Comparison of ENCODE assay signal across 9 cellular contexts in the genomic region with DNA sequence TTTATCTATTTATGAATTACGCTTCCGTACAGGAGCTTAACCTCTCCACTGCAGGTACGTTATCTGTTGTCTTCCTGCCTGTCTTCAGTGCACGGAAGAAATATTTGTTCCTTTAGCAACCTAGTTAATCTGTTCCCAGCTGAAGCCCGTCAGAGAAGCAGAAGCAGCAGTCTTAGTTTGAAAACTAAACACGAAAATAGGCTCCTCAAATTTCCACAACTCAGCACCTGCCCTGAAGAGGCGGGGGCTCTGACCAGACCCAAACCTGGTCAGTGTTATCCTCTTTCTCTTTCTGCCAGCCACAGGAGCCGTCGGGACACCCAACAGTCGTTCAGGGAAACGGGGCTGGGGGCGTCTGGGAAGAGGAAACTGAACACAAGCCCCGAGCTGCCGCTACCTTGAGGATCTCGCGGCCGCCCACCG. TPM values are rescaled to one million over a fixed set of nuclear protein-coding genes. Genes with fewer than 3 reads are reported as not detected.
DNase-seq lines count a peak whose midpoint lies in the region; ATAC-seq, FAIRE-seq and TF ChIP-seq lines count a peak whose summit lies in the region.
"Had no signal": no experiment of that assay in that cellular context is flagged by ENCODE, and none has a peak within 500 bp of the region (broad histone marks: within the 10 kb centered on the region; RNA-seq: fewer than 3 reads in every experiment).

No MANE protein-coding gene starts in this region.

- peak overlapping the region; percentile 93 to 99 (median 98) for H3K4me3 Mint-ChIP-seq in naive B cell

- FAIRE-seq in HTR-8/SVneo (lab: Jason Lieb, UNC), result no peak
- FAIRE-seq: colon had no signal

- ATAC-seq in HG02571 (IDR thresholded peaks at IDR 0.05; ENCODE audit: unreplicated experiment), result peak; percentile 3
- no peak for ATAC-seq in naive B cell (ENCODE audit: low read depth in 2 of 2)

- peaks cover 14 to 15% of the 10 kb centered on the region in 2 donors for H3K36me3 Mint-ChIP-seq in naive B cell

- peak overlapping the region; percentile 97 to 99 (median 99) for H3K27ac Mint-ChIP-seq in naive B cell

- H3K9me3 Mint-ChIP-seq in naive B cell, result no peaks in the 10 kb centered on the region

- H3K27me3 Mint-ChIP-seq in naive B cell, result no peaks in the 10 kb centered on the region

- peak; percentile 6 for DNase-seq in NCI-H2107 treated with DMSO at 0.1 percent for 48 hours (lab: John Stamatoyannopoulos, UW; ENCODE audit: unreplicated experiment)
- DNase-seq in NCI-H2107 (lab: John Stamatoyannopoulos, UW), result no peak
- DNase-seq in NCI-H510A (lab: John Stamatoyannopoulos, UW), result peak; percentile 25
- DNase-seq in choroid plexus epithelial cell (ENCODE audit: low read depth), result peak; percentile 51
- no peak for DNase-seq in naive B cell
- no peak for DNase-seq in glomerular visceral epithelial cell (ENCODE audit: extremely low spot score)
- DNase-seq in HTR-8/SVneo (ENCODE audit: insufficient read length, low spot score), result no peak

- TF ChIP-seq CTCF in choroid plexus epithelial cell (conservative IDR thresholded peaks at IDR 0.05; ENCODE audit: low read depth, low read length), result no peak

- H3K4me3 ChIP-seq in choroid plexus epithelial cell (ENCODE audit: low read depth, low read length), result peak overlapping the region; percentile 72

- peaks cover 19 to 32% (median 25%) of the 10 kb centered on the region in 3 donors for H3K4me1 Mint-ChIP-seq in naive B cell

RNA-seq across cellular contexts. Expression of gene NUDCD2, which starts 0.4 kb away (rescaled TPM):
- 10 to 100 TPM; 36.9 to 48.6 (median 42.7) TPM for polyA plus RNA-seq in naive B cell (ENCODE audit: low read depth in 6 of 6)

RNA-seq across cellular contexts. Expression of gene HMMR, which starts 1.0 kb away (rescaled TPM):
- polyA plus RNA-seq in naive B cell (ENCODE audit: low read depth in 6 of 6), result 1 to 10 TPM in 2 of 6 donors, under 1 TPM in 3, not detected in 1; 0.38 to 1.3 (median 0.92) TPM

RNA-seq across cellular contexts. Expression of gene CCNG1, which starts 22.1 kb away (rescaled TPM):
- polyA plus RNA-seq in naive B cell (ENCODE audit: low read depth in 6 of 6), result 100 to 1,000 TPM in 2 of 6 donors, 10 to 100 TPM in 4; 71.2 to 148 (median 94.1) TPM

RNA-seq across cellular contexts. Expression of gene MAT2B, which starts 45.9 kb away (rescaled TPM):
- 100 to 1,000 TPM; 282 to 501 (median 341) TPM for polyA plus RNA-seq in naive B cell (ENCODE audit: low read depth in 6 of 6)

Comparison
In these comparisons a context has a peak if more than half of its experiments do, and no peak if none do; other contexts are left out.
1. DNase-seq: peak in NCI-H2107 treated with DMSO at 0.1 percent for 48 hours (single experiment), NCI-H510A (single experiment) and choroid plexus epithelial cell (single experiment); none in NCI-H2107 (single experiment), naive B cell (single experiment), glomerular visceral epithelial cell (single experiment) and HTR-8/SVneo (single experiment).